Comparison of ENCODE assay signal across 10 cellular contexts in the genomic region with DNA sequence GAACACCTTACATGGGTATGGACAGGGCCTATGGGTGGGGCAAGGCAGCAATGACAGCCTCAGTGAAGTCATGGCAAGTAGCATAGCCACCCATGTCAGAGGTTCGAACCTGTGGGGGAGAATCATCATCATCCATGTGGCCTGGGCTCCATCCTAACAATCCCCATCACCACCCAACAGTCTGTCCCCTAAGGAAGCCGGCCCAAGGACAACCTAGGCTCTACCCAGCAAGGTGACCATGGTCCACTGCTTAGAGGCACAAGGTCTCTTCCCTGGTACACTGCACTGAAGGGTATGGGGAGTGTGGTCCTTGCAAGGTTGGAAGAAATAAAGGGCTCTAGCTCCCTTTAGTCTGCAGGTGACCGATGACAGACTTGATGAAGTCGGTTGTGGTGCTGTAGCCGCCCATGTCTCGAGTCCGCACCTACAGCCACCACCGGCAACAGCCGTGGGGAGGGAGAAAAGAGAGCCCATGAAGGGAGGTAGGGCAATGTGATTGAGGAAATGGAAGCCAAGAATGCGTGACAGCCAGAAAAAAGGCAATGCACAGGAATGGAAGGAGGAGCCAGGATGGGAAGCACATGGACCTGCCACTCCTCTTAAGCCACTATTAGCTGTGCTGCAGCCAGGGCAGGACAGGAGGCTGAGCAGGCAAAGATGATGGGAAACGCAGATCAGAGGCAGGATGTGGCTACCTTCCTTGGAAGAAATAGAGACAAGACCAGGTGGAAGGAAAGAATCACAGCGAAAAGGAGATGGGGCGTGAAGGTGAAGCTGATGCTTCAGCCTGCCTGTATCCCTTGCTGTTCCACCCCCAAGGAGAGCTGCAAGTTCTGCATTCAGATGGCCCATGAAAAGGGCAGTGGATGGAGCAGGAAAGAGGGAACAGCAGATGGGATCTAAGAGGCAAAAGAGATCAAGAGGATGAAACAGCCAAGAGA. TPM values are rescaled to one million over a fixed set of nuclear protein-coding genes. Genes with fewer than 3 reads are reported as not detected.
DNase-seq lines count a peak whose midpoint lies in the region; ATAC-seq and TF ChIP-seq lines count a peak whose summit lies in the region.
"Had no signal": no experiment of that assay in that cellular context is flagged by ENCODE, and none has a peak within 500 bp of the region (broad histone marks: within the 10 kb centered on the region; RNA-seq: fewer than 3 reads in every experiment).

No MANE protein-coding gene starts in this region.

- DNase-seq in DMS114 treated with DMSO at 0.1 percent for 48 hours (lab: John Stamatoyannopoulos, UW; ENCODE audit: unreplicated experiment): peak; percentile 22
- DNase-seq in HCT116 (ENCODE audit: low read depth, low spot score): no peak
- peak; percentile 26 for DNase-seq in kidney tubule cell (ENCODE audit: low spot score)
- no peak for DNase-seq in NCI-H146 (lab: John Stamatoyannopoulos, UW)
- DNase-seq in SHP77 (lab: John Stamatoyannopoulos, UW): no peak

- POLR2A ChIA-PET in HCT116 (lab: Charles Lee): no interaction called here

- no peak overlapping the region for H3K9ac ChIP-seq in HCT116 (ENCODE audit: low read length)
- H3K9ac ChIP-seq: neural progenitor cell had no signal

- no peak overlapping the region for H3K27ac ChIP-seq in HCT116 (ENCODE audit: low read depth, low read length)
- H3K27ac ChIP-seq: ascending aorta, neural progenitor cell had no signal

- no peak overlapping the region for H3K4me2 ChIP-seq in HCT116 (ENCODE audit: low read length)
- H3K4me2 ChIP-seq: neural progenitor cell had no signal

- no peak for TF ChIP-seq CTCF in HCT116 (IDR thresholded peaks at IDR 0.05 in 2 of 3, conservative IDR thresholded peaks at IDR 0.05 in 1 of 3; ENCODE audit: borderline replicate concordance in 1 of 3, insufficient read depth in 1 of 3, low read depth in 2 of 3, low read length in 2 of 3)

- ATAC-seq in HCT116 (peak; percentile 60), SK-N-SH treated with all-trans-retinoic acid at 6 μM for 48 hours (peak; percentile 41), HG02870 (IDR thresholded peaks at IDR 0.05; ENCODE audit: unreplicated experiment) (no peak), HG03045 (IDR thresholded peaks at IDR 0.05; ENCODE audit: unreplicated experiment) (no peak)

- no peaks in the 10 kb centered on the region for H3K9me2 ChIP-seq in HCT116 (ENCODE audit: insufficient read depth)

- peaks cover 52 to 71% of the 10 kb centered on the region in 2 experiments for H3K36me3 ChIP-seq in HCT116 (ENCODE audit: control insufficient read depth in 1 of 2, insufficient read depth in 2 of 2, low read length in 2 of 2)
- H3K36me3 ChIP-seq: neural progenitor cell had no signal

- intact Hi-C loops in HCT116 (cut with micrococcal nuclease): no loop called here

- H2AFZ ChIP-seq in HCT116 (ENCODE audit: low read depth, low read length, poor library complexity, severe bottlenecking): no peak overlapping the region
- H2AFZ ChIP-seq: neural progenitor cell had no signal

- no peak for TF ChIP-seq POLR2A in HCT116 (IDR thresholded peaks at IDR 0.05; ENCODE audit: borderline replicate concordance, extremely low read depth, insufficient read depth, insufficient read length)

- no peak overlapping the region for H3K4me3 ChIP-seq in HCT116 (replicated peaks in 1 of 2; ENCODE audit: low read depth in 1 of 2, low read length in 2 of 2)
- H3K4me3 ChIP-seq: ascending aorta, neural progenitor cell had no signal

- H3K4me1 ChIP-seq in HCT116 (ENCODE audit: control insufficient read depth in 1 of 2, insufficient read depth in 2 of 2, low read length in 2 of 2): peaks cover 8 to 20% of the 10 kb centered on the region in 2 experiments

- peaks cover 43% of the 10 kb centered on the region; the same call in 1 of the 2 replicates for H4K20me1 ChIP-seq in HCT116 (ENCODE audit: insufficient read depth)

- no peaks in the 10 kb centered on the region for H3K9me3 ChIP-seq in HCT116 (ENCODE audit: control insufficient read depth in 1 of 2, insufficient read depth in 1 of 2, low read depth in 1 of 2, low read length in 2 of 2)
- H3K9me3 ChIP-seq: ascending aorta had no signal

- RAD21 ChIA-PET in HCT116 (lab: Charles Lee; ENCODE audit: low non-redundant PET in 1 of 2, low total read pairs in 2 of 2, uncharacterized antibody in 2 of 2, unreplicated experiment in 2 of 2): no interaction called here

- BruUV-seq in HCT116 (replicated peaks; lab: Mats Ljungman, UMichigan): no TSS peak

- H3K79me2 ChIP-seq in HCT116 (ENCODE audit: insufficient read depth, low read length): peaks cover 70% of the 10 kb centered on the region

- CTCF ChIA-PET in HCT116 (lab: Charles Lee): no interaction called here

- TF ChIP-seq RAD21 in HCT116 (IDR thresholded peaks at IDR 0.05; ENCODE audit: low read depth): no peak

- no peaks in the 10 kb centered on the region for H3K27me3 ChIP-seq in HCT116 (ENCODE audit: insufficient read depth, low read length)
- H3K27me3 ChIP-seq: ascending aorta, neural progenitor cell had no signal

TF ChIP-seq in HCT116, 20 proteins besides CTCF, POLR2A, EP300 and RAD21:
- TF ChIP-seq MAX (IDR thresholded peaks at IDR 0.05) (no peak), JUND (IDR thresholded peaks at IDR 0.05) (peak; percentile 24; the same call in 1 of the 2 replicates), POLR2AphosphoS5 (IDR thresholded peaks at IDR 0.05; ENCODE audit: low read depth, low read length) (0 out of 2 replicates have a peak, but pooled peaks have one; percentile 28), YY1 (IDR thresholded peaks at IDR 0.05; ENCODE audit: extremely low read depth, insufficient replicate concordance, low read depth, low read length) (no peak)

TF ChIP-seq in SK-N-SH treated with all-trans-retinoic acid at 6 μM for 48 hours, 23 proteins besides CTCF, POLR2A, EP300 and RAD21:
- TF ChIP-seq ZC3H10 (CRISPR knock-in tag; IDR thresholded peaks at IDR 0.05) (no peak), CSRNP3 (CRISPR knock-in tag; IDR thresholded peaks at IDR 0.05) (no peak), PATZ1 (CRISPR knock-in tag; IDR thresholded peaks at IDR 0.05; ENCODE audit: borderline replicate concordance) (no peak), ARNTL (CRISPR knock-in tag; IDR thresholded peaks at IDR 0.05; ENCODE audit: borderline replicate concordance, low read depth) (no peak), ZNF565 (CRISPR knock-in tag; conservative IDR thresholded peaks at IDR 0.05; ENCODE audit: low read depth) (no peak), ISL1 (CRISPR knock-in tag; IDR thresholded peaks at IDR 0.05) (no peak)
- TF ChIP-seq, protein P1, sequence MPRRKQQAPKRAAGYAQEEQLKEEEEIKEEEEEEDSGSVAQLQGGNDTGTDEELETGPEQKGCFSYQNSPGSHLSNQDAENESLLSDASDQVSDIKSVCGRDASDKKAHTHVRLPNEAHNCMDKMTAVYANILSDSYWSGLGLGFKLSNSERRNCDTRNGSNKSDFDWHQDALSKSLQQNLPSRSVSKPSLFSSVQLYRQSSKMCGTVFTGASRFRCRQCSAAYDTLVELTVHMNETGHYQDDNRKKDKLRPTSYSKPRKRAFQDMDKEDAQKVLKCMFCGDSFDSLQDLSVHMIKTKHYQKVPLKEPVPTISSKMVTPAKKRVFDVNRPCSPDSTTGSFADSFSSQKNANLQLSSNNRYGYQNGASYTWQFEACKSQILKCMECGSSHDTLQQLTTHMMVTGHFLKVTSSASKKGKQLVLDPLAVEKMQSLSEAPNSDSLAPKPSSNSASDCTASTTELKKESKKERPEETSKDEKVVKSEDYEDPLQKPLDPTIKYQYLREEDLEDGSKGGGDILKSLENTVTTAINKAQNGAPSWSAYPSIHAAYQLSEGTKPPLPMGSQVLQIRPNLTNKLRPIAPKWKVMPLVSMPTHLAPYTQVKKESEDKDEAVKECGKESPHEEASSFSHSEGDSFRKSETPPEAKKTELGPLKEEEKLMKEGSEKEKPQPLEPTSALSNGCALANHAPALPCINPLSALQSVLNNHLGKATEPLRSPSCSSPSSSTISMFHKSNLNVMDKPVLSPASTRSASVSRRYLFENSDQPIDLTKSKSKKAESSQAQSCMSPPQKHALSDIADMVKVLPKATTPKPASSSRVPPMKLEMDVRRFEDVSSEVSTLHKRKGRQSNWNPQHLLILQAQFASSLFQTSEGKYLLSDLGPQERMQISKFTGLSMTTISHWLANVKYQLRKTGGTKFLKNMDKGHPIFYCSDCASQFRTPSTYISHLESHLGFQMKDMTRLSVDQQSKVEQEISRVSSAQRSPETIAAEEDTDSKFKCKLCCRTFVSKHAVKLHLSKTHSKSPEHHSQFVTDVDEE (CRISPR knock-in tag; IDR thresholded peaks at IDR 0.05): no peak

RNA-seq across cellular contexts. Expression of gene IDH3B, which starts 5.3 kb away (rescaled TPM):
- total RNA-seq in HCT116 (2021; ENCODE audit: unreplicated experiment): 132 TPM
- 174 and 176 TPM in 2 replicates for polyA plus RNA-seq in HCT116 (2012)

RNA-seq across cellular contexts. Expression of gene NOP56, which starts 6.3 kb away (rescaled TPM):
- 582 TPM for total RNA-seq in HCT116 (2021; ENCODE audit: unreplicated experiment)
- polyA plus RNA-seq in HCT116 (2012): 328 and 343 TPM in 2 replicates

RNA-seq across cellular contexts. Expression of gene EBF4, which starts 33.9 kb away (rescaled TPM):
- total RNA-seq in HCT116 (2021; ENCODE audit: unreplicated experiment): 11.4 TPM
- polyA plus RNA-seq in HCT116 (2012): 7.5 and 9.2 TPM in 2 replicates

Comparison
In these comparisons a context has a peak if more than half of its experiments do, and no peak if none do; other contexts are left out.
1. DNase-seq: peak in DMS114 treated with DMSO at 0.1 percent for 48 hours (single experiment) and kidney tubule cell (single experiment); none in HCT116 (single experiment), NCI-H146 (single experiment) and SHP77 (0 of 2).
2. ATAC-seq: peak in HCT116 (single experiment) and SK-N-SH treated with all-trans-retinoic acid at 6 μM for 48 hours (single experiment); none in HG02870 (single experiment) and HG03045 (single experiment).